Comparison of ENCODE assay signal across 9 cellular contexts in the genomic region with DNA sequence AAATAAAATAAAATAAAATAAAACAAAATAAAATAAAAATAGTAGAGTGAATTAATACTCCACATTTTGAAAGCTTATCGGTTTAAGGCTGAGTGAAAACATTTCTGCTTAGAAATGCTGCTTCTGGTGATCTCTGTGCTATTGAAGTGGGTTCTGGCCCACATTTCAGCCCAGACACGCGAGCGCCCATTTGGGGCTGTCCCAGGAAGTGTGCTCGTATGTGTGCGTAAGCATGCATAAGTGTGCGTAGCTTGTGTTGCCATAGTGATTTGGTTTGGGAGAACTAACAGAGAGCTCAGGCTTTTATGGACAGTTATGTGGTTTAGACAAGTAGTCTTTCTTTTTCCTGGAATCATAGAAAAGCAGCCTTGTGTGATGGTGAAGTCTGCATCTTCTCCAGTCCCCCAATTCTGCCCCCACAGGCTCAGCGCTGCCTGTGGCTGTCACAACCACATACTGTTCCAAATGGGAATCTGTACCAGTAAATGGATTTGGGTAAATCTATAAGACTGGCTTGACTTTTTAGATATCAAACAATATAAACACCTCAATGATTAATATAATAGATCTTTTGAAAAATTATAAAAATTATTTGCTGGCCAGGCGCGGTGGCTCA. TPM values are rescaled to one million over a fixed set of nuclear protein-coding genes. Genes with fewer than 3 reads are reported as not detected.
A peak's percentile ranks its signal among the peaks of the same experiment; 100 is the strongest.
DNase-seq lines count a peak whose midpoint lies in the region; ATAC-seq and TF ChIP-seq lines count a peak whose summit lies in the region.
"Had no signal": no experiment of that assay in that cellular context is flagged by ENCODE, and none has a peak within 500 bp of the region (broad histone marks: within the 10 kb centered on the region; RNA-seq: fewer than 3 reads in every experiment).

No MANE protein-coding gene starts in this region.

- no peaks in the 10 kb centered on the region for H3K9me3 Mint-ChIP-seq in MCF 10A (ENCODE audit: unreplicated experiment)

- H3K27me3 Mint-ChIP-seq in MCF 10A (ENCODE audit: insufficient read depth, unreplicated experiment): no peaks in the 10 kb centered on the region

- H3K27ac ChIP-seq in transverse colon: no peak overlapping the region
- H3K27ac ChIP-seq: adrenal gland had no signal

- H3K4me1 ChIP-seq in transverse colon: no peaks in the 10 kb centered on the region
- H3K4me1 ChIP-seq: adrenal gland had no signal

- no peaks in the 10 kb centered on the region for H3K4me1 Mint-ChIP-seq in MCF 10A (ENCODE audit: insufficient read depth, unreplicated experiment)

- H3K4me3 Mint-ChIP-seq in MCF 10A (ENCODE audit: unreplicated experiment): no peak overlapping the region

- TF ChIP-seq CTCF in transverse colon (IDR thresholded peaks at IDR 0.05) (no peak), MCF 10A (IDR thresholded peaks at IDR 0.05; ENCODE audit: unreplicated experiment) (no peak)

- no peaks in the 10 kb centered on the region for H3K9me3 ChIP-seq in transverse colon
- H3K9me3 ChIP-seq: adrenal gland had no signal

- H3K27ac Mint-ChIP-seq in MCF 10A (ENCODE audit: low read depth, unreplicated experiment): no peak overlapping the region

- no peak for TF ChIP-seq POLR2A in transverse colon (IDR thresholded peaks at IDR 0.05)

- in situ Hi-C loops in transverse colon (cut with MboI; ENCODE audit: low pct_ligation_motif_present in 1 of 4, low pct_unique_long_range_greater_than_20kb in 1 of 4, low sequenced_read_pairs in 3 of 4): loop anchor here in 2 of 4 donors (10.0 to 25.0 kb wide), 2 partner anchors 50 to 328 kb away; partner anchors contain the start of gene TMED4 (in 1 of the 2)

- ATAC-seq in GM21390 (IDR thresholded peaks at IDR 0.05; ENCODE audit: unreplicated experiment) (peak; percentile 58), HG03378 (IDR thresholded peaks at IDR 0.05; ENCODE audit: unreplicated experiment) (no peak)

- H3K27me3 ChIP-seq in transverse colon: no peaks in the 10 kb centered on the region
- H3K27me3 ChIP-seq: adrenal gland had no signal

- no peak for TF ChIP-seq EP300 in transverse colon (IDR thresholded peaks at IDR 0.05; ENCODE audit: low read depth)

- peaks cover 4% of the 10 kb centered on the region for H3K36me3 Mint-ChIP-seq in MCF 10A (ENCODE audit: insufficient read depth, unreplicated experiment)

- no TSS peak for BruUV-seq in MCF 10A (replicated peaks; lab: Mats Ljungman, UMichigan)

- POLR2A ChIA-PET in MCF 10A (lab: Yijun Ruan, JAX): no interaction called here

- WGBS in transverse colon (ENCODE audit: low coverage in 1 of 2), 2 donors: 48 to 60% methylated on average over 8 to 10 of the region's 10 CpGs

- intact Hi-C loops in transverse colon (cut with DNase I; ENCODE audit: low total_unique reads) (no loop called here), MCF 10A (cut with micrococcal nuclease) (no loop called here)

- H3K36me3 ChIP-seq in transverse colon: no peaks in the 10 kb centered on the region
- H3K36me3 ChIP-seq: adrenal gland had no signal

- DNase-seq in T-helper 9 cell: peak; percentile 45
- DNase-seq in astrocyte of the hippocampus (ENCODE audit: low read depth, low spot score): peak; percentile 6
- DNase-seq in stimulated activated CD8-positive, alpha-beta memory T cell treated with anti-CD3 and anti-CD28 coated beads, Interleukin-2, amount 100 ng/mL, for 48 hours (ENCODE audit: low read depth in 2 of 2): peak; percentile 41 to 43
- DNase-seq in dermis blood vessel endothelial cell: no peak
- no peak for DNase-seq in transverse colon
- DNase-seq in MCF 10A (ENCODE audit: unreplicated experiment): no peak

- H3K4me3 ChIP-seq in transverse colon: no peak overlapping the region
- H3K4me3 ChIP-seq: adrenal gland had no signal

- CTCF ChIA-PET in MCF 10A (lab: Yijun Ruan, JAX): no interaction called here

RNA-seq across cellular contexts. Expression of gene PURB, which starts 29.8 kb away (rescaled TPM):
- 18.5 and 30.9 TPM in 2 replicates for total RNA-seq in dermis blood vessel endothelial cell
- total RNA-seq in transverse colon: 10 to 100 TPM; 13.1 to 26.2 (median 20.4) TPM
- 21.3 and 27.9 TPM in 2 replicates for total RNA-seq in MCF 10A (2022)

Comparison
In these comparisons a context has a peak if more than half of its experiments do, and no peak if none do; other contexts are left out.
1. DNase-seq: peak in T-helper 9 cell (single experiment), astrocyte of the hippocampus (single experiment) and stimulated activated CD8-positive, alpha-beta memory T cell treated with anti-CD3 and anti-CD28 coated beads, Interleukin-2, amount 100 ng/mL, for 48 hours (2 of 2); none in dermis blood vessel endothelial cell (single experiment), transverse colon (single experiment) and MCF 10A (single experiment).